In genomic region chr1:11761988-11762406, GRCh38 we compare ENCODE assay signal across 2 cellular contexts.
TF ChIP-seq lines count a peak whose summit lies in the region.

Gene C1orf167, plus strand, starts transcription at chr1:11762193. Its CDS starts 2,208 bp downstream, at chr1:11764401.

TF ChIP-seq in GM23338, 12 proteins besides CTCF, POLR2A, EP300 and RAD21 (continued from another document):
- TF ChIP-seq ZNF462 (CRISPR knock-in tag; IDR thresholded peaks at IDR 0.05) (no peak), STAT1 (IDR thresholded peaks at IDR 0.05; ENCODE audit: unreplicated experiment) (no peak), EZH2 (IDR thresholded peaks at IDR 0.05; ENCODE audit: low read depth, unreplicated experiment) (no peak), REST (IDR thresholded peaks at IDR 0.05; ENCODE audit: unreplicated experiment) (no peak), POLR2AphosphoS5 (IDR thresholded peaks at IDR 0.05; ENCODE audit: low read depth) (no peak), ETS1 (IDR thresholded peaks at IDR 0.05) (no peak), CREB1 (CRISPR knock-in tag; IDR thresholded peaks at IDR 0.05; ENCODE audit: low read depth) (no peak), ZNF331 (CRISPR knock-in tag; IDR thresholded peaks at IDR 0.05; ENCODE audit: low read depth) (no peak)

TF ChIP-seq in endothelial cell of umbilical vein, 7 proteins besides CTCF, POLR2A, EP300 and RAD21 (continued from another document):
- peak; percentile 26 for TF ChIP-seq MAX (IDR thresholded peaks at IDR 0.05; ENCODE audit: insufficient read depth, insufficient read length)
TF ChIP-seq in endothelial cell of umbilical vein: peak in this region for 1.
